In genomic region chr3:72660270-72661114, GRCh38 we compare ENCODE assay signal across 18 cellular contexts.
DNase-seq lines count a peak whose midpoint lies in the region; ATAC-seq and TF ChIP-seq lines count a peak whose summit lies in the region.
"Had no signal": no experiment of that assay in that cellular context is flagged by ENCODE, and none has a peak within 500 bp of the region (broad histone marks: within the 10 kb centered on the region; RNA-seq: fewer than 3 reads in every experiment).

No MANE protein-coding gene starts in this region.

- WGBS in stomach, 5 donors: 78 to 82% (median 79%) methylated on average over 5 of the region's 5 CpGs

- TF ChIP-seq CTCF in VCaP (conservative IDR thresholded peaks at IDR 0.05) (no peak), stomach (IDR thresholded peaks at IDR 0.05) (no peak)

- ATAC-seq in esophagus mucosa: peak; percentile 75
- no peak; the same call in 2 of the 3 replicates for ATAC-seq in SK-N-SH treated with all-trans-retinoic acid at 6 μM for 48 hours

- H3K9me3 ChIP-seq in stomach: no peaks in the 10 kb centered on the region
- H3K9me3 ChIP-seq: left ventricle myocardium inferior, sigmoid colon, SJSA1, testis had no signal

- no peaks in the 10 kb centered on the region for H3K36me3 ChIP-seq in stomach
- H3K36me3 ChIP-seq: left ventricle myocardium inferior, sigmoid colon, SJSA1 had no signal

- no peak overlapping the region for H3K4me3 ChIP-seq in stomach
- H3K4me3 ChIP-seq: left ventricle myocardium inferior, sigmoid colon, SJSA1, testis had no signal

- no peak for TF ChIP-seq EP300 in stomach (IDR thresholded peaks at IDR 0.05)

- intact Hi-C loops in stomach (cut with DNase I; ENCODE audit: low total_unique reads): no loop called here

- DNase-seq in NCI-H82 (lab: John Stamatoyannopoulos, UW): peak; percentile 27
- DNase-seq in NCI-H82 treated with DMSO at 0.1 percent for 48 hours (lab: John Stamatoyannopoulos, UW; ENCODE audit: unreplicated experiment): no peak
- DNase-seq in stomach: no peak
- no peak for DNase-seq in LoVo (ENCODE audit: low spot score)
- DNase-seq in activated naive CD4-positive, alpha-beta T cell treated with anti-CD3 and anti-CD28 coated beads, Interleukin-2, amount 50 U/mL, for 16 hours: no peak
- DNase-seq: activated B cell treated with CpG ODN at 0.5 μM for 24 hours; activated CD4-positive, alpha-beta T cell treated with anti-CD3 and anti-CD28 coated beads, Interleukin-2, amount 50 U/mL, for 48 hours; activated gamma-delta T cell treated with Interleukin-2 at 50 U/mL for 16 hours; activated T-cell treated with anti-CD3 and anti-CD28 coated beads for 4 hours; effector CD8-positive, alpha-beta T cell; T-helper 2 cell; testis had no signal

- H3K27ac ChIP-seq in VCaP (peak overlapping the region; percentile 78), stomach (peak overlapping the region in 3 of 5 donors; percentile 18 to 54 (median 47))
- H3K27ac ChIP-seq: left ventricle myocardium inferior, SJSA1, testis had no signal

- H3K27me3 ChIP-seq in stomach: peaks cover 0 to 7% (median 0%) of the 10 kb centered on the region in 3 donors
- H3K27me3 ChIP-seq: SJSA1, testis had no signal

- peaks cover 0 to 19% (median 11%) of the 10 kb centered on the region in 4 donors for H3K4me1 ChIP-seq in stomach
- H3K4me1 ChIP-seq: testis had no signal

- TF ChIP-seq POLR2A in stomach (IDR thresholded peaks at IDR 0.05): no peak

TF ChIP-seq in SK-N-SH treated with all-trans-retinoic acid at 6 μM for 48 hours, 23 proteins besides CTCF, POLR2A, EP300 and RAD21:
- no peak for TF ChIP-seq ZC3H10 (CRISPR knock-in tag; IDR thresholded peaks at IDR 0.05)
